Comparison of ENCODE assay signal across 8 cellular contexts in the genomic region with DNA sequence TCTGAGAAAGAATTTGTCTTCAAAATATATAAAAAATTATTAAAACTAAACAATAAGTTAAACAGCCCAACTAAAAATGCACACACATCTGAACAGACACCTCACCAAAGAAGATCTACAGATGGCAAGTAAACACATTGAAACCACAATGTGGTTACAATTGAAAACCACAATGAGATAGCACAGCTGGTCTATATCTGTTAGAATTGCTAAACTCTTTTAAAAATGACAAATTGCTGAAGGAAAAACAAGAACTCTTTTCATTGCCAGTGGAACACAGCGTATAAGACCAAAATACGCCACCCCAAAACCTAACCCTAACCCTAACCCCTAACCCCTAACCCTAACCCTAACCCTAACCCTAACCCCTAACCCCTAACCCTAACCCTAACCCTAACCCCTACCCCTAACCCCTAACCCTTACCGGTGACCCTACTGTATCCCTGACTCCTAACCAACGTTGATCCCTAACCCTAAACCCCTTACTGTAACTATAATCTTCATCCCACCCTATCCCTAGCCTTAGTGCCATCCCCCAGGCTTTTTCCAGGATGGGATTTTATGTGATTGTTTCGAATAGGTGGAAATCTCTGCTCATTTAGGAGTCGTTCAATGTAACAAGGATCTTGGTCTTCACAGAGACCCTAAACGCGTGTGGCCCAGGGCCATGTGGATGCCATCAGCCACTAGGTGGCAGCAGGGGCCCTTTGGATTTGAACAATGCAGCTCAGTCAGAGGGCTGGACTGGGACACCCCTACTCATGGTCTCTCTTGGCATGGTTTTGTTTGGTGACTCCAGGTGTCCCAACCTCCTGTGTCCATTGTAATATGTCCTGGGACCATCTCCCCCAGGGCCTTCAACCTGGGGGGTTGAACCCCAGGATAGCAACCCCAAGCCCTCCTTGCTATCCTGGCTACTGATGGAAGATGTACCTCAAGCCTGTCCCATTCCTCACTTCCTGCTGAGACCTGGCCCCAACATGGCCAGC. TPM values are rescaled to one million over a fixed set of nuclear protein-coding genes. Genes with fewer than 3 reads are reported as not detected.
DNase-seq lines count a peak whose midpoint lies in the region; ATAC-seq, FAIRE-seq and TF ChIP-seq lines count a peak whose summit lies in the region.
"Not testable (repeated sequence)": the region's sequence is repeated elsewhere in the genome, so short reads cannot be mapped to it uniquely, and the experiment has no call there.

No MANE protein-coding gene starts in this region.

- not testable (repeated sequence) for H3K4me1 Mint-ChIP-seq in activated CD4-positive, alpha-beta T cell treated with anti-CD3 and anti-CD28 coated beads, Interleukin-2, amount 10 ng/mL, durations not matched to agents 24 days and 14 days; activated naive CD4-positive, alpha-beta T cell treated with anti-CD3 and anti-CD28 coated beads, Interleukin-2, amount 50 U/mL, for 24 hours

- H3K36me3 ChIP-seq in DOHH2 (ENCODE audit: control insufficient read depth, low read length); Karpas-422 (ENCODE audit: insufficient read depth, low read length); esophagus muscularis mucosa; right lobe of liver; small intestine (ENCODE audit: control insufficient read depth in 2 of 2, insufficient read depth in 2 of 2, low read length in 2 of 2): not testable (repeated sequence)

- not testable (repeated sequence) for H3K27me3 Mint-ChIP-seq in activated CD4-positive, alpha-beta T cell treated with anti-CD3 and anti-CD28 coated beads, Interleukin-2, amount 10 ng/mL, durations not matched to agents 24 days and 14 days; activated naive CD4-positive, alpha-beta T cell treated with anti-CD3 and anti-CD28 coated beads, Interleukin-2, amount 50 U/mL, for 24 hours

- H3F3A ChIP-seq in DOHH2 (ENCODE audit: control insufficient read depth, insufficient read depth): not testable (repeated sequence)

- not testable (repeated sequence) for H3K9ac ChIP-seq in Karpas-422 (ENCODE audit: low read length)

- ATAC-seq in right lobe of liver: peak; percentile 53 to 83 (median 76)

- not testable (repeated sequence) for H3K9me2 ChIP-seq in DOHH2 (replicated peaks; ENCODE audit: control insufficient read depth, low read length); Karpas-422 (replicated peaks; ENCODE audit: insufficient read depth, low read length)

- not testable (repeated sequence) for H3K4me3 Mint-ChIP-seq in activated CD4-positive, alpha-beta T cell treated with anti-CD3 and anti-CD28 coated beads, Interleukin-2, amount 10 ng/mL, durations not matched to agents 24 days and 14 days; activated naive CD4-positive, alpha-beta T cell treated with anti-CD3 and anti-CD28 coated beads, Interleukin-2, amount 50 U/mL, for 24 hours

- H3K4me2 ChIP-seq in DOHH2 (ENCODE audit: low read length); Karpas-422 (ENCODE audit: low read depth, low read length, poor library complexity, severe bottlenecking): not testable (repeated sequence)

- not testable (repeated sequence) for H3K36me3 Mint-ChIP-seq in activated CD4-positive, alpha-beta T cell treated with anti-CD3 and anti-CD28 coated beads, Interleukin-2, amount 10 ng/mL, durations not matched to agents 24 days and 14 days (ENCODE audit: low read depth); activated naive CD4-positive, alpha-beta T cell treated with anti-CD3 and anti-CD28 coated beads, Interleukin-2, amount 50 U/mL, for 24 hours

- not testable (repeated sequence) for H3K27ac ChIP-seq in DOHH2 (ENCODE audit: low read depth, low read length); Karpas-422 (ENCODE audit: low read length); esophagus muscularis mucosa (replicated peaks in 1 of 4); right lobe of liver; small intestine (ENCODE audit: low read depth in 1 of 2, low read length in 1 of 2)

- peak overlapping the region; percentile 53 for H3K27ac Mint-ChIP-seq in activated CD4-positive, alpha-beta T cell treated with anti-CD3 and anti-CD28 coated beads, Interleukin-2, amount 10 ng/mL, durations not matched to agents 24 days and 14 days
- H3K27ac Mint-ChIP-seq in activated naive CD4-positive, alpha-beta T cell treated with anti-CD3 and anti-CD28 coated beads, Interleukin-2, amount 50 U/mL, for 24 hours: peak overlapping the region; percentile 30

- FAIRE-seq in small intestine (lab: Jason Lieb, UNC): peak; percentile 49

- TF ChIP-seq POLR2A in esophagus muscularis mucosa (IDR thresholded peaks at IDR 0.05; ENCODE audit: low read depth); right lobe of liver (IDR thresholded peaks at IDR 0.05): not testable (repeated sequence)

- not testable (repeated sequence) for H3K9me3 ChIP-seq in DOHH2 (ENCODE audit: control insufficient read depth, insufficient read depth, low read length); Karpas-422 (ENCODE audit: low read length); esophagus muscularis mucosa; right lobe of liver; small intestine (ENCODE audit: control insufficient read depth, low read depth)

- intact Hi-C loops in activated CD4-positive, alpha-beta T cell treated with anti-CD3 and anti-CD28 coated beads, Interleukin-2, amount 10 ng/mL, durations not matched to agents 24 days and 14 days (cut with micrococcal nuclease); esophagus muscularis mucosa (cut with DNase I); right lobe of liver (cut with DNase I): not testable (repeated sequence)

- not testable (repeated sequence) for H2AFZ ChIP-seq in Karpas-422 (ENCODE audit: low read length)

- not testable (repeated sequence) for H4K20me1 ChIP-seq in DOHH2 (ENCODE audit: control insufficient read depth, insufficient read depth, low read depth, low read length); Karpas-422 (ENCODE audit: insufficient read depth, low read depth, low read length)

- DNase-seq in Karpas-422: peak; percentile 6
- peak; percentile 91 for DNase-seq in activated CD4-positive, alpha-beta T cell treated with anti-CD3 and anti-CD28 coated beads, Interleukin-2, amount 10 ng/mL, durations not matched to agents 24 days and 14 days
- DNase-seq in esophagus muscularis mucosa (ENCODE audit: extremely low spot score); small intestine: not testable (repeated sequence)
- peak; percentile 8 to 42 (median 33) for DNase-seq in right lobe of liver
- DNase-seq in ureter (ENCODE audit: low spot score): peak; percentile 64

- WGBS in esophagus muscularis mucosa: 35% methylated on average over 8 of the region's 8 CpGs
- WGBS in right lobe of liver (ENCODE audit: insufficient coverage, low coverage, low lambda C conversion rate, missing lambda C conversion rate): 38% methylated on average over 4 of the region's 8 CpGs
- 25 to 53% (median 29%) methylated on average over 4 to 7 of the region's 8 CpGs for WGBS in small intestine, 3 donors

- not testable (repeated sequence) for H3K9me3 Mint-ChIP-seq in activated CD4-positive, alpha-beta T cell treated with anti-CD3 and anti-CD28 coated beads, Interleukin-2, amount 10 ng/mL, durations not matched to agents 24 days and 14 days; activated naive CD4-positive, alpha-beta T cell treated with anti-CD3 and anti-CD28 coated beads, Interleukin-2, amount 50 U/mL, for 24 hours

- not testable (repeated sequence) for TF ChIP-seq EP300 in esophagus muscularis mucosa (IDR thresholded peaks at IDR 0.05)

- H3K4me3 ChIP-seq in DOHH2 (ENCODE audit: low read length); Karpas-422 (ENCODE audit: low read length); esophagus muscularis mucosa; right lobe of liver; small intestine (ENCODE audit: low read depth in 1 of 2, low read length in 2 of 2): not testable (repeated sequence)

- H3K27me3 ChIP-seq in DOHH2 (ENCODE audit: control insufficient read depth, low read length); Karpas-422 (ENCODE audit: low read length); esophagus muscularis mucosa; right lobe of liver; small intestine (ENCODE audit: control insufficient read depth in 2 of 2, insufficient read depth in 2 of 2, low read length in 2 of 2): not testable (repeated sequence)

- not testable (repeated sequence) for H3K4me1 ChIP-seq in DOHH2 (ENCODE audit: control insufficient read depth, low read length); Karpas-422 (ENCODE audit: low read length); esophagus muscularis mucosa; right lobe of liver; small intestine (ENCODE audit: control insufficient read depth in 2 of 2, insufficient read depth in 1 of 2, low read depth in 1 of 2, low read length in 1 of 2)

- TF ChIP-seq CTCF in DOHH2 (IDR thresholded peaks at IDR 0.05; ENCODE audit: low read depth, low read length, poor library complexity, severe bottlenecking): peak; percentile 40
- peak; percentile 14 to 42 (median 21) for TF ChIP-seq CTCF in esophagus muscularis mucosa (IDR thresholded peaks at IDR 0.05)
- peak; percentile 7 to 42 (median 31) for TF ChIP-seq CTCF in right lobe of liver (IDR thresholded peaks at IDR 0.05)

- H3K79me2 ChIP-seq in DOHH2 (ENCODE audit: control insufficient read depth, low read length); Karpas-422 (ENCODE audit: low read length): not testable (repeated sequence)

RNA-seq across cellular contexts. Expression of gene SCGB1C1, which starts 1.1 kb away (rescaled TPM):
- total RNA-seq in Karpas-422 (2014; rRNA removed; shearing (Covaris generic); ENCODE audit: low replicate concordance): not detected in 2 replicates
- not detected in 2 replicates for total RNA-seq in activated CD4-positive, alpha-beta T cell treated with anti-CD3 and anti-CD28 coated beads, Interleukin-2, amount 10 ng/mL, durations not matched to agents 24 days and 14 days
- total RNA-seq in esophagus muscularis mucosa: not detected
- not detected for total RNA-seq in right lobe of liver
- polyA plus RNA-seq in small intestine: not detected
- not detected for total RNA-seq in ureter

RNA-seq across cellular contexts. Expression of gene BET1L, which starts 15.4 kb away (rescaled TPM):
- total RNA-seq in Karpas-422 (2014; rRNA removed; shearing (Covaris generic); ENCODE audit: low replicate concordance): 16.8 TPM in 2 replicates
- total RNA-seq in activated CD4-positive, alpha-beta T cell treated with anti-CD3 and anti-CD28 coated beads, Interleukin-2, amount 10 ng/mL, durations not matched to agents 24 days and 14 days: 43.6 and 46.9 TPM in 2 replicates
- total RNA-seq in esophagus muscularis mucosa (10 to 100 TPM; 16.2 to 32.9 (median 30.5) TPM), right lobe of liver (10 to 100 TPM; 17.2 to 28.9 (median 24.8) TPM), ureter (59.9 TPM)
- polyA plus RNA-seq in small intestine: 10 to 100 TPM; 30.4 to 39.8 (median 31.1) TPM

RNA-seq across cellular contexts. Expression of gene RIC8A, which starts 15.7 kb away (rescaled TPM):
- 56.2 and 86.1 TPM in 2 replicates for total RNA-seq in Karpas-422 (2014; rRNA removed; shearing (Covaris generic); ENCODE audit: low replicate concordance)
- total RNA-seq in activated CD4-positive, alpha-beta T cell treated with anti-CD3 and anti-CD28 coated beads, Interleukin-2, amount 10 ng/mL, durations not matched to agents 24 days and 14 days: 118 and 128 TPM in 2 replicates
- total RNA-seq in esophagus muscularis mucosa (100 to 1,000 TPM in 3 of 4 donors, 10 to 100 TPM in 1; 76.8 to 137 (median 123) TPM), right lobe of liver (10 to 100 TPM; 29.7 to 54.0 (median 32.4) TPM), ureter (108 TPM)
- polyA plus RNA-seq in small intestine: 10 to 100 TPM; 59.1 to 64.3 (median 62.6) TPM

RNA-seq across cellular contexts. Expression of gene SIRT3, which starts 44.4 kb away (rescaled TPM):
- 13.6 and 17.2 TPM in 2 replicates for total RNA-seq in Karpas-422 (2014; rRNA removed; shearing (Covaris generic); ENCODE audit: low replicate concordance)
- total RNA-seq in activated CD4-positive, alpha-beta T cell treated with anti-CD3 and anti-CD28 coated beads, Interleukin-2, amount 10 ng/mL, durations not matched to agents 24 days and 14 days: 16.5 and 17.6 TPM in 2 replicates
- 10 to 100 TPM in 3 of 4 donors, 1 to 10 TPM in 1; 7.9 to 20.1 (median 14.0) TPM for total RNA-seq in esophagus muscularis mucosa
- total RNA-seq in right lobe of liver: 10 to 100 TPM in 5 of 6 experiments, 1 to 10 TPM in 1; 9.2 to 22.0 (median 15.5) TPM
- 10 to 100 TPM; 15.9 to 23.0 (median 16.1) TPM for polyA plus RNA-seq in small intestine
- total RNA-seq in ureter: 13.9 TPM

RNA-seq across cellular contexts. Expression of gene PSMD13, which starts 45.0 kb away (rescaled TPM):
- 86.7 and 92.7 TPM in 2 replicates for total RNA-seq in Karpas-422 (2014; rRNA removed; shearing (Covaris generic); ENCODE audit: low replicate concordance)
- 272 and 275 TPM in 2 replicates for total RNA-seq in activated CD4-positive, alpha-beta T cell treated with anti-CD3 and anti-CD28 coated beads, Interleukin-2, amount 10 ng/mL, durations not matched to agents 24 days and 14 days
- 100 to 1,000 TPM in 1 of 4 donors, 10 to 100 TPM in 3; 86.4 to 124 (median 94.1) TPM for total RNA-seq in esophagus muscularis mucosa
- total RNA-seq in right lobe of liver: 10 to 100 TPM; 46.1 to 71.5 (median 48.7) TPM
- polyA plus RNA-seq in small intestine: 100 to 1,000 TPM; 144 to 159 (median 155) TPM
- 87.5 TPM for total RNA-seq in ureter
